ENCODE assay signal across 1 cellular context in the genomic region with DNA sequence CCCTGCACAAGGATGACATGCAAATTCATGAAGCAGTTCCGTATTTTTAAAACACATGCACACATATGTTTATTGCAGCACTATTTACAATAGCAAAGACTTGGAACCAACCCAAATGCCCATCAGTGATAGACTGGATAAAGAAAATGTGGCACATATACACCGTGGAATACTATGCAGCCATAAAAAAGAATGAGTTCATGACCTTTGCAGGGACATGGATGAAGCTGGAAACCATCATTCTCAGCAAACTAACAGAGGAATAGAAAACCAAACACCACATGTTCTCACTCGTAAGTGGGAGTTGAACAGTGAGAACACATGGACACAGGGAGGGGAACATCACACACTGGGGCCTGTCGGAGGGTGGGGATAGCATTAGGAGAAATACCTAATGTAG. TPM values are rescaled to one million over a fixed set of nuclear protein-coding genes. Genes with fewer than 3 reads are reported as not detected.
"Had no signal": no experiment of that assay in that cellular context is flagged by ENCODE, and none has a peak within 500 bp of the region (broad histone marks: within the 10 kb centered on the region; RNA-seq: fewer than 3 reads in every experiment).

No MANE protein-coding gene starts in this region.

RNA-seq across cellular contexts. Expression of gene AMN, which starts 56.5 kb away (rescaled TPM):
- total RNA-seq: occipital lobe had no signal
